ENCODE assay signal across 17 cellular contexts in genomic region chr2:132923787-132924186, GRCh38.
DNase-seq lines count a peak whose midpoint lies in the region; ATAC-seq and TF ChIP-seq lines count a peak whose summit lies in the region.
"Had no signal": no experiment of that assay in that cellular context is flagged by ENCODE, and none has a peak within 500 bp of the region (broad histone marks: within the 10 kb centered on the region; RNA-seq: fewer than 3 reads in every experiment).

No MANE protein-coding gene starts in this region.

- H3K27me3 ChIP-seq in RWPE2 (ENCODE audit: insufficient read depth, poor library complexity, severe bottlenecking) (no peaks in the 10 kb centered on the region), WERI-Rb-1 (ENCODE audit: insufficient read depth, low read depth, severe bottlenecking) (no peaks in the 10 kb centered on the region)

- H3K4me3 ChIP-seq in RWPE2 (ENCODE audit: severe bottlenecking), result no peak overlapping the region
- H3K4me3 ChIP-seq in fibroblast of the aortic adventitia (ENCODE audit: low read depth, low read length), result no peak overlapping the region
- no peak overlapping the region for H3K4me3 ChIP-seq in WERI-Rb-1 (ENCODE audit: low read depth, low read length)
- H3K4me3 ChIP-seq: SK-N-MC had no signal

- intact Hi-C loops in left ventricle myocardium superior (cut with micrococcal nuclease), result no loop called here
- intact Hi-C loops in Right ventricle myocardium inferior (cut with DNase I), result no loop called here

- DNase-seq in left ventricle myocardium superior (no peak), Right ventricle myocardium inferior (ENCODE audit: missing footprints) (no peak), RWPE2 (ENCODE audit: low spot score) (no peak), fibroblast of the aortic adventitia (ENCODE audit: low read depth) (peak; percentile 69), WERI-Rb-1 (no peak), substantia nigra (lab: John Stamatoyannopoulos, UW) (no peak), HPDE6-E6E7 (ENCODE audit: extremely low spot score) (no peak)
- DNase-seq in activated effector memory CD4-positive, alpha-beta T cell treated with Interleukin-2 at 50 U/mL for 16 hours, result no peak
- DNase-seq: activated CD4-positive, alpha-beta T cell treated with anti-CD3 and anti-CD28 coated beads for 48 hours; activated naive CD4-positive, alpha-beta T cell treated with Interleukin-2 at 50 U/mL for 16 hours; COR-L47; effector CD4-positive, alpha-beta T cell; GF-D8; naive thymus-derived CD8-positive, alpha-beta T cell; NCI-H187 treated with DMSO at 0.1 percent for 48 hours had no signal

- ATAC-seq in left ventricle myocardium superior (peak; percentile 19), Right ventricle myocardium inferior (no peak), RWPE2 (ENCODE audit: low read depth) (peak; percentile 36; the same call in 1 of the 3 replicates)
- ATAC-seq: naive thymus-derived CD8-positive, alpha-beta T cell; stimulated activated effector memory CD8-positive, alpha-beta T cell treated with anti-CD3 and anti-CD28 coated beads, Interleukin-12 subunit alpha, Interleukin-12 subunit beta, amount 100 ng/mL, for 72 hours had no signal

- H3K36me3 ChIP-seq in RWPE2 (ENCODE audit: low read depth) (no peaks in the 10 kb centered on the region), WERI-Rb-1 (no peaks in the 10 kb centered on the region)

- no peaks in the 10 kb centered on the region for H3K9me3 ChIP-seq in RWPE2 (ENCODE audit: severe bottlenecking)
- no peaks in the 10 kb centered on the region for H3K9me3 ChIP-seq in WERI-Rb-1 (ENCODE audit: severe bottlenecking)

- H3K27ac ChIP-seq in RWPE2 (ENCODE audit: poor library complexity, severe bottlenecking) (no peak overlapping the region), WERI-Rb-1 (no peak overlapping the region), substantia nigra (ENCODE audit: low read depth, low read length, poor library complexity, severe bottlenecking) (no peak overlapping the region)
- H3K27ac ChIP-seq: SK-N-MC had no signal

- no peaks in the 10 kb centered on the region for H3K4me1 ChIP-seq in RWPE2 (ENCODE audit: insufficient read depth, poor library complexity, severe bottlenecking)

- TF ChIP-seq CTCF in RWPE2 (IDR thresholded peaks at IDR 0.05; ENCODE audit: poor library complexity, severe bottlenecking) (no peak), fibroblast of the aortic adventitia (IDR thresholded peaks at IDR 0.05; ENCODE audit: insufficient read depth, low read length) (no peak), WERI-Rb-1 (IDR thresholded peaks at IDR 0.05; ENCODE audit: low read depth, low read length) (no peak)
